In genomic region chr2:118815731-118816130, GRCh38 we compare ENCODE assay signal across 30 cellular contexts. TPM values are rescaled to one million over a fixed set of nuclear protein-coding genes. Genes with fewer than 3 reads are reported as not detected.
"Had no signal": no experiment of that assay in that cellular context is flagged by ENCODE, and none has a peak within 500 bp of the region (broad histone marks: within the 10 kb centered on the region; RNA-seq: fewer than 3 reads in every experiment).

No MANE protein-coding gene starts in this region.

- H3K27me3 ChIP-seq: gastrocnemius medialis had no signal

- H3K27ac ChIP-seq: brain microvascular endothelial cell, coronary artery, dorsolateral prefrontal cortex, esophagus muscularis mucosa, foreskin keratinocyte, gastrocnemius medialis, heart left ventricle, WERI-Rb-1 had no signal

- H3K36me3 ChIP-seq: brain microvascular endothelial cell, esophagus muscularis mucosa, gastrocnemius medialis, heart left ventricle, WERI-Rb-1 had no signal

- ATAC-seq: activated CD4-positive, CD25-positive, alpha-beta regulatory T cell treated with anti-CD3 and anti-CD28 coated beads, Interleukin-2, amount 50 U/mL, for 24 hours; activated T-cell treated with anti-CD3 and anti-CD28 coated beads, Interleukin-2, amount 50 U/mL, for 72 hours; foreskin keratinocyte; gastrocnemius medialis; heart left ventricle; T-helper 17 cell had no signal

- FAIRE-seq: astrocyte, bronchial epithelial cell had no signal

- H3K4me1 ChIP-seq: esophagus muscularis mucosa, foreskin keratinocyte, gastrocnemius medialis, heart left ventricle had no signal

- H3K4me3 ChIP-seq: coronary artery, dorsolateral prefrontal cortex, esophagus muscularis mucosa, gastrocnemius medialis, heart left ventricle had no signal

- H3K9me3 ChIP-seq: esophagus muscularis mucosa, gastrocnemius medialis, heart left ventricle had no signal

- DNase-seq: activated B cell treated with CpG ODN at 0.5 μM for 24 hours; activated CD4-positive, alpha-beta T cell treated with anti-CD3 and anti-CD28 coated beads for 48 hours; activated CD4-positive, alpha-beta T cell treated with anti-CD3 and anti-CD28 coated beads, Interleukin-2, amount 50 U/mL, for 1 hour; activated CD4-positive, alpha-beta T cell treated with anti-CD3 and anti-CD28 coated beads, Interleukin-2, amount 50 U/mL, for 48 hours; activated CD8-positive, alpha-beta memory T cell treated with anti-CD3 and anti-CD28 coated beads, Interleukin-2, amount 50 U/mL, for 48 hours; activated gamma-delta T cell; activated naive CD4-positive, alpha-beta T cell; activated naive CD4-positive, alpha-beta T cell treated with anti-CD3 and anti-CD28 coated beads, Interleukin-2, amount 10 ng/mL, durations not matched to agents 7 days and 5 days; activated T-cell treated with anti-CD3 and anti-CD28 coated beads for 4 hours; activated T-cell treated with anti-CD3 and anti-CD28 coated beads, Interleukin-2, amount 50 U/mL, for 24 hours; activated T-cell treated with anti-CD3 and anti-CD28 coated beads, Interleukin-2, amount 50 U/mL, for 72 hours; amniotic stem cell; anterior cingulate cortex; brain microvascular endothelial cell; dorsolateral prefrontal cortex; effector memory CD4-positive, alpha-beta T cell; erythroblast; foreskin keratinocyte; gastrocnemius medialis; glutamatergic neuron; heart left ventricle; T-helper 1 cell; T-helper 17 cell; T1000; WERI-Rb-1 had no signal

RNA-seq across cellular contexts. Expression of gene EN1, which starts 31.7 kb away (rescaled TPM):
- total RNA-seq: activated B cell treated with CpG ODN at 0.5 μM for 24 hours; activated T-cell treated with anti-CD3 and anti-CD28 coated beads, Interleukin-2, amount 50 U/mL, for 72 hours; bronchial epithelial cell; foreskin keratinocyte; T-helper 17 cell had no signal
- polyA plus RNA-seq: heart left ventricle had no signal
